In genomic region chr3:173396191-173397041, GRCh38 we compare ENCODE assay signal across 8 cellular contexts. TPM values are rescaled to one million over a fixed set of nuclear protein-coding genes. Genes with fewer than 3 reads are reported as not detected.
DNase-seq lines count a peak whose midpoint lies in the region; TF ChIP-seq lines count a peak whose summit lies in the region.

No MANE protein-coding gene starts in this region.

- TF ChIP-seq CTCF in HFF-Myc (IDR thresholded peaks at IDR 0.05; ENCODE audit: low read depth, low read length, missing control alignments) (no peak), VCaP (conservative IDR thresholded peaks at IDR 0.05) (no peak), glutamatergic neuron (IDR thresholded peaks at IDR 0.05; ENCODE audit: partially characterized antibody, unreplicated experiment) (no peak)

- H3K4me1 Mint-ChIP-seq in glutamatergic neuron (ENCODE audit: low read depth, unreplicated experiment): peaks cover 21% of the 10 kb centered on the region

- H3K4me3 ChIP-seq in BLaER1 treated with 17β-estradiol and CSF1 and Interleukin-3, amounts not matched to agents 10 nM and 100 nM: peak overlapping the region; percentile 65 to 81 (median 69)
- H3K4me3 ChIP-seq in HFF-Myc (replicated peaks; ENCODE audit: low read depth, low read length): peak overlapping the region; percentile 46

- H4K20me1 ChIP-seq in BLaER1 treated with 17β-estradiol and CSF1 and Interleukin-3, amounts not matched to agents 10 nM and 100 nM: peaks cover 0 to 20% (median 2%) of the 10 kb centered on the region in 11 experiments; a peak in 10 of 22 replicates

- H3K36me3 ChIP-seq in BLaER1 treated with 17β-estradiol and CSF1 and Interleukin-3, amounts not matched to agents 10 nM and 100 nM: no peaks in the 10 kb centered on the region

- no peak overlapping the region; a peak in 1 of 22 replicates for H3K27ac ChIP-seq in BLaER1 treated with 17β-estradiol and CSF1 and Interleukin-3, amounts not matched to agents 10 nM and 100 nM
- H3K27ac ChIP-seq in VCaP: peak overlapping the region; percentile 79

- H3K4me3 Mint-ChIP-seq in glutamatergic neuron (ENCODE audit: unreplicated experiment): peak overlapping the region; percentile 94

- H3K27me3 ChIP-seq in BLaER1 treated with 17β-estradiol and CSF1 and Interleukin-3, amounts not matched to agents 10 nM and 100 nM: peaks cover 33 to 76% (median 66%) of the 10 kb centered on the region in 11 experiments

- no peak for DNase-seq in HFF-Myc (ENCODE audit: extremely low read depth, low read depth)
- DNase-seq in glutamatergic neuron: peak; percentile 22
- peak; percentile 67 for DNase-seq in putamen (ENCODE audit: low spot score)
- DNase-seq in activated gamma-delta T cell (lab: John Stamatoyannopoulos, UW): no peak
- DNase-seq in stimulated activated naive CD4-positive, alpha-beta T cell treated with Interleukin-2 at 50 U/mL for 16 hours (lab: John Stamatoyannopoulos, UW): no peak
- DNase-seq in islet precursor cell: no peak

- H3K9me3 ChIP-seq in BLaER1 treated with 17β-estradiol and CSF1 and Interleukin-3, amounts not matched to agents 10 nM and 100 nM (replicated peaks in 1 of 11): no peaks in the 10 kb centered on the region

- peaks cover 28% of the 10 kb centered on the region for H3K9me3 Mint-ChIP-seq in glutamatergic neuron (ENCODE audit: unreplicated experiment)

- H3K36me3 Mint-ChIP-seq in glutamatergic neuron (ENCODE audit: unreplicated experiment): no peaks in the 10 kb centered on the region

- peaks cover 12% of the 10 kb centered on the region for H3K27me3 Mint-ChIP-seq in glutamatergic neuron (ENCODE audit: unreplicated experiment)

- H3K4me2 ChIP-seq in BLaER1 treated with 17β-estradiol and CSF1 and Interleukin-3, amounts not matched to agents 10 nM and 100 nM: peak overlapping the region; percentile 88 to 99 (median 96)

- H3K9ac ChIP-seq in BLaER1 treated with 17β-estradiol and CSF1 and Interleukin-3, amounts not matched to agents 10 nM and 100 nM: peak overlapping the region in 10 of 11 experiments; percentile 26 to 82 (median 68); a peak in 11 of 22 replicates

- H3K4me1 ChIP-seq in BLaER1 treated with 17β-estradiol and CSF1 and Interleukin-3, amounts not matched to agents 10 nM and 100 nM: peaks cover 21 to 34% (median 32%) of the 10 kb centered on the region in 10 experiments

- H3K27ac Mint-ChIP-seq in glutamatergic neuron (ENCODE audit: unreplicated experiment): peak overlapping the region; percentile 88

RNA-seq across cellular contexts. Expression of gene NLGN1, which starts 1.1 kb away (rescaled TPM):
- 50.2 TPM for total RNA-seq in glutamatergic neuron (ENCODE audit: unreplicated experiment)

Comparison
In these comparisons a context has a peak if more than half of its experiments do, and no peak if none do; other contexts are left out.
1. DNase-seq: peak in glutamatergic neuron (single experiment) and putamen (single experiment); none in HFF-Myc (single experiment), activated gamma-delta T cell (single experiment), stimulated activated naive CD4-positive, alpha-beta T cell treated with Interleukin-2 at 50 U/mL for 16 hours (single experiment) and islet precursor cell (single experiment).